24 cellular contexts compared by ENCODE assay signal in the genomic region with DNA sequence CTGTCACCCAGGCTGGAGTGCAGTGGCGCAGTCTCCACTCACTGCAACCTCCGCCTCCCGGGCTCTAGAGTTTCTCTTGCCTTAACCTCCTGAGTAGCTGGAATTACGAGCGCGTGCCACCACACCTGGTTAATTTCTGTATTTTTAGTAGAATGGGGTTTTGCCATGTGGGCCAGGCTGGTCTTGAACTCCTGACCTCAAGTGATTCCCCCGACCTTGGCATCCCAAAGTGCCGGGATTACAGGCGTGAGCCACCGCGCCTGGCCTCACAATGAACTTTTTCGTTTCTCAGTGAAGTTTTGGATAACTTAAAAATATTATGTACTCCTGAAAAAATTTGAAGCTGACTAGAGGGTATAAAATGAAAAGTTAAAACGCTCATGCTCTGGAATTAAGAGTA.
"Had no signal": no experiment of that assay in that cellular context is flagged by ENCODE, and none has a peak within 500 bp of the region (broad histone marks: within the 10 kb centered on the region; RNA-seq: fewer than 3 reads in every experiment).

No MANE protein-coding gene starts in this region.

- H3K4me3 Mint-ChIP-seq: dendritic cell treated with granulocyte-macrophage colony-stimulating factor and Interleukin-4, amounts not matched to agents 40 ng/mL and 50 ng/mL, for 4 days; effector memory CD8-positive, alpha-beta T cell; immature natural killer cell; mesothelial cell of epicardium; naive B cell; naive thymus-derived CD8-positive, alpha-beta T cell had no signal

- H3K36me3 ChIP-seq: colonic mucosa had no signal

- H3K27ac Mint-ChIP-seq: dendritic cell treated with granulocyte-macrophage colony-stimulating factor and Interleukin-4, amounts not matched to agents 40 ng/mL and 50 ng/mL, for 4 days; effector memory CD8-positive, alpha-beta T cell; mesothelial cell of epicardium had no signal

- H3K4me2 ChIP-seq: hepatocyte had no signal

- H3K4me3 ChIP-seq: colonic mucosa, esophagus muscularis mucosa, gastroesophageal sphincter, heart left ventricle, hepatocyte, left lung, lower lobe of right lung, mucosa of descending colon had no signal

- ATAC-seq: effector memory CD8-positive, alpha-beta T cell; foreskin keratinocyte; gastroesophageal sphincter; left colon; left lung; lower lobe of right lung; mucosa of descending colon; naive thymus-derived CD8-positive, alpha-beta T cell had no signal

- H3K79me2 ChIP-seq: hepatocyte had no signal

- H3K9me3 ChIP-seq: colonic mucosa, esophagus muscularis mucosa, gastroesophageal sphincter, heart left ventricle, left lung, lower lobe of right lung, mucosa of descending colon had no signal

- H2AFZ ChIP-seq: hepatocyte had no signal

- H3K27me3 ChIP-seq: colonic mucosa, esophagus muscularis mucosa, foreskin keratinocyte, gastroesophageal sphincter, heart left ventricle, hepatocyte, left lung had no signal

- H3K4me1 ChIP-seq: colonic mucosa, gastroesophageal sphincter, left lung, lower lobe of right lung had no signal

- DNase-seq: colonic mucosa; cortex of kidney; effector CD8-positive, alpha-beta T cell; effector memory CD8-positive, alpha-beta T cell; foreskin keratinocyte; heart left ventricle; hypothalamus; immature natural killer cell; islet precursor cell; kidney; kidney glomerular epithelial cell; left colon; left lung; left ventricle myocardium superior; lower lobe of right lung; mesenchymal stem cell; mucosa of descending colon; naive B cell; naive thymus-derived CD8-positive, alpha-beta T cell had no signal

- H3K27ac ChIP-seq: colonic mucosa, esophagus muscularis mucosa, foreskin keratinocyte, gastroesophageal sphincter, heart left ventricle, hepatocyte, left lung, lower lobe of right lung had no signal

- H3K27me3 Mint-ChIP-seq: dendritic cell treated with granulocyte-macrophage colony-stimulating factor and Interleukin-4, amounts not matched to agents 40 ng/mL and 50 ng/mL, for 4 days; effector memory CD8-positive, alpha-beta T cell; naive B cell; naive thymus-derived CD8-positive, alpha-beta T cell had no signal
